Comparison of ENCODE assay signal across 1 cellular context in the genomic region with DNA sequence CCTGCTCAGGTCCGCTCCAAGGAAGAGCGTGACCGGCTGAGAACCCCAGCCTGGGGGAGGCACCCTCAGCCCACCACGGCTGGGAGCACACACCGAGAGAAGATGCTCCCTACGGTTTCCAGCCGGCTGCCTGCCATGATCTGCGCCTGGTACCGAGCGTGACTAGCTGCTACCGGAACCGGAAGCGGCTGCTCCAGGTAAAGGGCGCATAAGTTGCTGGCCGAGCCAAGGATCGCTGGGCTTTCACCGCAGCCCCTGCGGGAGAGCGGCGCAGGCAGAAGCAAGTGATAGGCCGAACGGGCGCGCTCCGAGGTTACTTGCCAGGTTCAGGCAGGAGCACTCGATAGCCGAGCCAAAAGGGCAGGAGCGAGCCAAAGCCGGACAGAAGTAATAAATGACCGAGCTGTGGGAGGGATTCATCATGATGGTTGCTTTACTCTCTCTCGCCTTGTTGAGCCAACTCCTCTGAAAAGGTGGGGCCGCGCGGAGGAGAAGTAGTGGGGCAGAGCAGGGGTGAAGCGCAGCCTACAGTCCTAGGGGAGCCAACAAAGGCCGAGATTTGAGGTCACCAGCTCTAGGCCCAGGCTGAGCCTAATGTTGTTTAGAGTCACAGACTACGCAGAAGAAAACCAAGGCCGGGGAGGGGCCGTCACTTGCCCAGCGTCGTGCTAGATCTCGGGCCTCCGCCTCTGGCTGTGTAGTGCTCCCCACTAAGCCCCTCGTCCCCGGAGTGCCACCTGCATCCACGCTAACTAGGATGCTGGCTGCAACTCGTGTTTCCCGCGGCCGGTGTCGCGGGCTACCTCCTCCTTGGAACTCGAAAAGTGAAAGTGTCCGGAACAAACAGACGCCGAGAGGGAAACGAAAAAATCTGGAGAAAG.
A peak's percentile ranks its signal among the peaks of the same experiment; 100 is the strongest.
TF ChIP-seq lines count a peak whose summit lies in the region.

A gene (minus strand): TSS at position 171 of the 881 bp plus-strand sequence. CDS start 34 bp downstream, at position 137.

TF ChIP-seq in H1, 55 proteins besides CTCF, POLR2A, EP300 and RAD21 (continues in another document):
- TF ChIP-seq NANOG (IDR thresholded peaks at IDR 0.05; ENCODE audit: insufficient read depth, low read depth, low read length, poor library complexity, severe bottlenecking) (peak; percentile 29), EZH2 (IDR thresholded peaks at IDR 0.05; ENCODE audit: low read depth, low read length, severe bottlenecking) (peak; percentile 26), MAFK (IDR thresholded peaks at IDR 0.05; ENCODE audit: low read depth, low read length) (no peak), CTBP2 (IDR thresholded peaks at IDR 0.05; ENCODE audit: borderline replicate concordance, insufficient read depth, insufficient read length, low read length) (no peak), KDM5A (IDR thresholded peaks at IDR 0.05; ENCODE audit: low read length) (peak; percentile 84; the same call in 1 of the 2 replicates), BACH1 (IDR thresholded peaks at IDR 0.05; ENCODE audit: low read length) (no peak), PHF8 (conservative IDR thresholded peaks at IDR 0.05; ENCODE audit: low read depth, low read length) (peak; percentile 84), CHD1 (IDR thresholded peaks at IDR 0.05; ENCODE audit: low read depth, low read length) (no peak), RBBP5 (IDR thresholded peaks at IDR 0.05; ENCODE audit: borderline replicate concordance, low read depth, low read length) (0 out of 2 replicates have a peak, but pooled peaks have one; percentile 85), JUND (IDR thresholded peaks at IDR 0.05; ENCODE audit: low read length) (no peak), CHD2 (IDR thresholded peaks at IDR 0.05; ENCODE audit: low read length) (peak; percentile 36; the same call in 1 of the 2 replicates), BCL11A (IDR thresholded peaks at IDR 0.05; ENCODE audit: low read depth in 2 of 2, low read length in 2 of 2) (no peak), SAP30 (IDR thresholded peaks at IDR 0.05; ENCODE audit: insufficient read depth, insufficient replicate concordance, low read length) (no peak), SIRT6 (IDR thresholded peaks at IDR 0.05; ENCODE audit: low read length) (no peak), POU5F1 (IDR thresholded peaks at IDR 0.05; ENCODE audit: low read depth, low read length) (no peak), TAF1 (IDR thresholded peaks at IDR 0.05; ENCODE audit: low read depth, low read length) (peak; percentile 79), HDAC6 (IDR thresholded peaks at IDR 0.05; ENCODE audit: low read depth, low read length) (no peak), NRF1 (IDR thresholded peaks at IDR 0.05; ENCODE audit: low read depth, low read length) (no peak), SP1 (IDR thresholded peaks at IDR 0.05; ENCODE audit: low read depth, low read length) (peak; percentile 90), RNF2 (IDR thresholded peaks at IDR 0.05; ENCODE audit: borderline replicate concordance, low read depth, low read length, missing control alignments, poor library complexity, severe bottlenecking) (no peak), RFX5 (IDR thresholded peaks at IDR 0.05; ENCODE audit: borderline replicate concordance, low read depth, low read length) (no peak), CREB1 (IDR thresholded peaks at IDR 0.05) (peak; percentile 78), TEAD4 (IDR thresholded peaks at IDR 0.05; ENCODE audit: low read depth, low read length) (0 out of 2 replicates have a peak, but pooled peaks have one; percentile 13), SP4 (IDR thresholded peaks at IDR 0.05; ENCODE audit: low read length) (peak; percentile 63; the same call in 1 of the 2 replicates), KDM1A (IDR thresholded peaks at IDR 0.05; ENCODE audit: borderline replicate concordance, low read length) (no peak), HDAC2 (IDR thresholded peaks at IDR 0.05; ENCODE audit: borderline replicate concordance in 1 of 2, low read depth in 2 of 2, low read length in 2 of 2) (peak in 1 of 2 experiments; percentile 93; a peak in 1 of 4 replicates), CEBPB (IDR thresholded peaks at IDR 0.05; ENCODE audit: low read depth, low read length) (no peak), ZNF274 (IDR thresholded peaks at IDR 0.05; ENCODE audit: borderline replicate concordance, extremely low read depth, low read length) (no peak), TBP (IDR thresholded peaks at IDR 0.05; ENCODE audit: low read depth, low read length) (peak; percentile 72; the same call in 1 of the 2 replicates), CBX8 (IDR thresholded peaks at IDR 0.05; ENCODE audit: borderline replicate concordance, low read depth, low read length) (no peak), SUZ12 (IDR thresholded peaks at IDR 0.05; ENCODE audit: low read length) (no peak), FOSL1 (IDR thresholded peaks at IDR 0.05; ENCODE audit: insufficient read depth, low read depth, low read length) (no peak), JUN (IDR thresholded peaks at IDR 0.05; ENCODE audit: low read depth, low read length) (no peak), GABPA (IDR thresholded peaks at IDR 0.05; ENCODE audit: borderline replicate concordance, insufficient read depth, low read length) (peak; percentile 99), EGR1 (IDR thresholded peaks at IDR 0.05; ENCODE audit: borderline replicate concordance, low read depth, low read length) (peak; percentile 85), YY1 (IDR thresholded peaks at IDR 0.05; ENCODE audit: low read depth, low read length) (peak; percentile 93), RXRA (IDR thresholded peaks at IDR 0.05; ENCODE audit: insufficient read depth, low read depth, low read length) (no peak), BRCA1 (IDR thresholded peaks at IDR 0.05; ENCODE audit: low read depth, low read length) (no peak), SIN3A (conservative IDR thresholded peaks at IDR 0.05 in 1 of 2, IDR thresholded peaks at IDR 0.05 in 1 of 2; ENCODE audit: low read depth in 1 of 2, low read length in 2 of 2) (peak; percentile 84 to 98), SIX5 (IDR thresholded peaks at IDR 0.05; ENCODE audit: low read depth, low read length) (peak; percentile 36; the same call in 1 of the 2 replicates), SRF (IDR thresholded peaks at IDR 0.05; ENCODE audit: low read depth, low read length) (peak; percentile 99), TAF7 (optimal IDR thresholded peaks at IDR 0.05; ENCODE audit: borderline replicate concordance, low read depth, low read length) (no peak), POLR2AphosphoS5 (IDR thresholded peaks at IDR 0.05; ENCODE audit: low read depth, low read length) (peak; percentile 76), ASH2L (IDR thresholded peaks at IDR 0.05; ENCODE audit: low read length) (peak; percentile 86), KDM4A (IDR thresholded peaks at IDR 0.05; ENCODE audit: low read depth, low read length, severe bottlenecking) (peak; percentile 73), GTF2F1 (IDR thresholded peaks at IDR 0.05; ENCODE audit: borderline replicate concordance, low read depth, low read length) (no peak), SP2 (IDR thresholded peaks at IDR 0.05; ENCODE audit: low read length) (no peak)
- TF ChIP-seq, protein P1, sequence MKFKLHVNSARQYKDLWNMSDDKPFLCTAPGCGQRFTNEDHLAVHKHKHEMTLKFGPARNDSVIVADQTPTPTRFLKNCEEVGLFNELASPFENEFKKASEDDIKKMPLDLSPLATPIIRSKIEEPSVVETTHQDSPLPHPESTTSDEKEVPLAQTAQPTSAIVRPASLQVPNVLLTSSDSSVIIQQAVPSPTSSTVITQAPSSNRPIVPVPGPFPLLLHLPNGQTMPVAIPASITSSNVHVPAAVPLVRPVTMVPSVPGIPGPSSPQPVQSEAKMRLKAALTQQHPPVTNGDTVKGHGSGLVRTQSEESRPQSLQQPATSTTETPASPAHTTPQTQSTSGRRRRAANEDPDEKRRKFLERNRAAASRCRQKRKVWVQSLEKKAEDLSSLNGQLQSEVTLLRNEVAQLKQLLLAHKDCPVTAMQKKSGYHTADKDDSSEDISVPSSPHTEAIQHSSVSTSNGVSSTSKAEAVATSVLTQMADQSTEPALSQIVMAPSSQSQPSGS (IDR thresholded peaks at IDR 0.05; ENCODE audit: low read length): peak; percentile 46; the same call in 1 of the 2 replicates
- TF ChIP-seq, protein P2, sequence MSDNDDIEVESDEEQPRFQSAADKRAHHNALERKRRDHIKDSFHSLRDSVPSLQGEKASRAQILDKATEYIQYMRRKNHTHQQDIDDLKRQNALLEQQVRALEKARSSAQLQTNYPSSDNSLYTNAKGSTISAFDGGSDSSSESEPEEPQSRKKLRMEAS (IDR thresholded peaks at IDR 0.05): peak; percentile 72; the same call in 1 of the 2 replicates
- TF ChIP-seq, protein P3, sequence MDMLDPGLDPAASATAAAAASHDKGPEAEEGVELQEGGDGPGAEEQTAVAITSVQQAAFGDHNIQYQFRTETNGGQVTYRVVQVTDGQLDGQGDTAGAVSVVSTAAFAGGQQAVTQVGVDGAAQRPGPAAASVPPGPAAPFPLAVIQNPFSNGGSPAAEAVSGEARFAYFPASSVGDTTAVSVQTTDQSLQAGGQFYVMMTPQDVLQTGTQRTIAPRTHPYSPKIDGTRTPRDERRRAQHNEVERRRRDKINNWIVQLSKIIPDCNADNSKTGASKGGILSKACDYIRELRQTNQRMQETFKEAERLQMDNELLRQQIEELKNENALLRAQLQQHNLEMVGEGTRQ (IDR thresholded peaks at IDR 0.05; ENCODE audit: low read length): no peak
- TF ChIP-seq, protein P4, sequence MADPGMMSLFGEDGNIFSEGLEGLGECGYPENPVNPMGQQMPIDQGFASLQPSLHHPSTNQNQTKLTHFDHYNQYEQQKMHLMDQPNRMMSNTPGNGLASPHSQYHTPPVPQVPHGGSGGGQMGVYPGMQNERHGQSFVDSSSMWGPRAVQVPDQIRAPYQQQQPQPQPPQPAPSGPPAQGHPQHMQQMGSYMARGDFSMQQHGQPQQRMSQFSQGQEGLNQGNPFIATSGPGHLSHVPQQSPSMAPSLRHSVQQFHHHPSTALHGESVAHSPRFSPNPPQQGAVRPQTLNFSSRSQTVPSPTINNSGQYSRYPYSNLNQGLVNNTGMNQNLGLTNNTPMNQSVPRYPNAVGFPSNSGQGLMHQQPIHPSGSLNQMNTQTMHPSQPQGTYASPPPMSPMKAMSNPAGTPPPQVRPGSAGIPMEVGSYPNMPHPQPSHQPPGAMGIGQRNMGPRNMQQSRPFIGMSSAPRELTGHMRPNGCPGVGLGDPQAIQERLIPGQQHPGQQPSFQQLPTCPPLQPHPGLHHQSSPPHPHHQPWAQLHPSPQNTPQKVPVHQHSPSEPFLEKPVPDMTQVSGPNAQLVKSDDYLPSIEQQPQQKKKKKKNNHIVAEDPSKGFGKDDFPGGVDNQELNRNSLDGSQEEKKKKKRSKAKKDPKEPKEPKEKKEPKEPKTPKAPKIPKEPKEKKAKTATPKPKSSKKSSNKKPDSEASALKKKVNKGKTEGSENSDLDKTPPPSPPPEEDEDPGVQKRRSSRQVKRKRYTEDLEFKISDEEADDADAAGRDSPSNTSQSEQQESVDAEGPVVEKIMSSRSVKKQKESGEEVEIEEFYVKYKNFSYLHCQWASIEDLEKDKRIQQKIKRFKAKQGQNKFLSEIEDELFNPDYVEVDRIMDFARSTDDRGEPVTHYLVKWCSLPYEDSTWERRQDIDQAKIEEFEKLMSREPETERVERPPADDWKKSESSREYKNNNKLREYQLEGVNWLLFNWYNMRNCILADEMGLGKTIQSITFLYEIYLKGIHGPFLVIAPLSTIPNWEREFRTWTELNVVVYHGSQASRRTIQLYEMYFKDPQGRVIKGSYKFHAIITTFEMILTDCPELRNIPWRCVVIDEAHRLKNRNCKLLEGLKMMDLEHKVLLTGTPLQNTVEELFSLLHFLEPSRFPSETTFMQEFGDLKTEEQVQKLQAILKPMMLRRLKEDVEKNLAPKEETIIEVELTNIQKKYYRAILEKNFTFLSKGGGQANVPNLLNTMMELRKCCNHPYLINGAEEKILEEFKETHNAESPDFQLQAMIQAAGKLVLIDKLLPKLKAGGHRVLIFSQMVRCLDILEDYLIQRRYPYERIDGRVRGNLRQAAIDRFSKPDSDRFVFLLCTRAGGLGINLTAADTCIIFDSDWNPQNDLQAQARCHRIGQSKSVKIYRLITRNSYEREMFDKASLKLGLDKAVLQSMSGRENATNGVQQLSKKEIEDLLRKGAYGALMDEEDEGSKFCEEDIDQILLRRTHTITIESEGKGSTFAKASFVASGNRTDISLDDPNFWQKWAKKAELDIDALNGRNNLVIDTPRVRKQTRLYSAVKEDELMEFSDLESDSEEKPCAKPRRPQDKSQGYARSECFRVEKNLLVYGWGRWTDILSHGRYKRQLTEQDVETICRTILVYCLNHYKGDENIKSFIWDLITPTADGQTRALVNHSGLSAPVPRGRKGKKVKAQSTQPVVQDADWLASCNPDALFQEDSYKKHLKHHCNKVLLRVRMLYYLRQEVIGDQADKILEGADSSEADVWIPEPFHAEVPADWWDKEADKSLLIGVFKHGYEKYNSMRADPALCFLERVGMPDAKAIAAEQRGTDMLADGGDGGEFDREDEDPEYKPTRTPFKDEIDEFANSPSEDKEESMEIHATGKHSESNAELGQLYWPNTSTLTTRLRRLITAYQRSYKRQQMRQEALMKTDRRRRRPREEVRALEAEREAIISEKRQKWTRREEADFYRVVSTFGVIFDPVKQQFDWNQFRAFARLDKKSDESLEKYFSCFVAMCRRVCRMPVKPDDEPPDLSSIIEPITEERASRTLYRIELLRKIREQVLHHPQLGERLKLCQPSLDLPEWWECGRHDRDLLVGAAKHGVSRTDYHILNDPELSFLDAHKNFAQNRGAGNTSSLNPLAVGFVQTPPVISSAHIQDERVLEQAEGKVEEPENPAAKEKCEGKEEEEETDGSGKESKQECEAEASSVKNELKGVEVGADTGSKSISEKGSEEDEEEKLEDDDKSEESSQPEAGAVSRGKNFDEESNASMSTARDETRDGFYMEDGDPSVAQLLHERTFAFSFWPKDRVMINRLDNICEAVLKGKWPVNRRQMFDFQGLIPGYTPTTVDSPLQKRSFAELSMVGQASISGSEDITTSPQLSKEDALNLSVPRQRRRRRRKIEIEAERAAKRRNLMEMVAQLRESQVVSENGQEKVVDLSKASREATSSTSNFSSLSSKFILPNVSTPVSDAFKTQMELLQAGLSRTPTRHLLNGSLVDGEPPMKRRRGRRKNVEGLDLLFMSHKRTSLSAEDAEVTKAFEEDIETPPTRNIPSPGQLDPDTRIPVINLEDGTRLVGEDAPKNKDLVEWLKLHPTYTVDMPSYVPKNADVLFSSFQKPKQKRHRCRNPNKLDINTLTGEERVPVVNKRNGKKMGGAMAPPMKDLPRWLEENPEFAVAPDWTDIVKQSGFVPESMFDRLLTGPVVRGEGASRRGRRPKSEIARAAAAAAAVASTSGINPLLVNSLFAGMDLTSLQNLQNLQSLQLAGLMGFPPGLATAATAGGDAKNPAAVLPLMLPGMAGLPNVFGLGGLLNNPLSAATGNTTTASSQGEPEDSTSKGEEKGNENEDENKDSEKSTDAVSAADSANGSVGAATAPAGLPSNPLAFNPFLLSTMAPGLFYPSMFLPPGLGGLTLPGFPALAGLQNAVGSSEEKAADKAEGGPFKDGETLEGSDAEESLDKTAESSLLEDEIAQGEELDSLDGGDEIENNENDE (IDR thresholded peaks at IDR 0.05; ENCODE audit: insufficient replicate concordance, low read length): no peak
- TF ChIP-seq, protein P5, sequence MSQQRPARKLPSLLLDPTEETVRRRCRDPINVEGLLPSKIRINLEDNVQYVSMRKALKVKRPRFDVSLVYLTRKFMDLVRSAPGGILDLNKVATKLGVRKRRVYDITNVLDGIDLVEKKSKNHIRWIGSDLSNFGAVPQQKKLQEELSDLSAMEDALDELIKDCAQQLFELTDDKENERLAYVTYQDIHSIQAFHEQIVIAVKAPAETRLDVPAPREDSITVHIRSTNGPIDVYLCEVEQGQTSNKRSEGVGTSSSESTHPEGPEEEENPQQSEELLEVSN (IDR thresholded peaks at IDR 0.05): 0 out of 2 replicates have a peak, but pooled peaks have one; percentile 13
- TF ChIP-seq, protein P6, sequence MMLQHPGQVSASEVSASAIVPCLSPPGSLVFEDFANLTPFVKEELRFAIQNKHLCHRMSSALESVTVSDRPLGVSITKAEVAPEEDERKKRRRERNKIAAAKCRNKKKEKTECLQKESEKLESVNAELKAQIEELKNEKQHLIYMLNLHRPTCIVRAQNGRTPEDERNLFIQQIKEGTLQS (IDR thresholded peaks at IDR 0.05; ENCODE audit: insufficient read depth, low read depth, low read length): no peak
